In the genomic region with DNA sequence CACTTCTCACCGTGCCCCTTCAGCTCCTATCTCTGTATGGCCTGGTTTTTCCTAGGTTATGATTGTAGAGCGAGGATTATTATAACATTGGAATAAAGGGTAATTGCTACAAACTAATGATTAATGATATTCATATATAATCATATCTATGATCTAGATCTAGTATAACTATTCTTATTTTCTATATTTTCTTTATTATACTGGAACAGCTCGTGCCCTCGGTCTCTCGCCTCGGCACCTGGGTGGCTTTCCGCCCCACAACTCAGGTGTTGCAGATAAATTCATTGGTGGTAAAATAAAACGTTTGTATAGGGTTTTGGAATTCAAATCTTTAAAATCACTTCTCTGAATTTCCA, we compare ENCODE assay signal across 8 cellular contexts. TPM values are rescaled to one million over a fixed set of nuclear protein-coding genes. Genes with fewer than 3 reads are reported as not detected.
DNase-seq lines count a peak whose midpoint lies in the region; ATAC-seq, FAIRE-seq and TF ChIP-seq lines count a peak whose summit lies in the region.
"Not testable (repeated sequence)": the region's sequence is repeated elsewhere in the genome, so short reads cannot be mapped to it uniquely, and the experiment has no call there.

No MANE protein-coding gene starts in this region.

- H3K9ac ChIP-seq in Karpas-422 (ENCODE audit: low read length): not testable (repeated sequence)
- H3K9ac ChIP-seq in liver (ENCODE audit: low read depth in 1 of 2, low read length in 2 of 2): peak overlapping the region; percentile 24 to 51

- TF ChIP-seq RAD21 in liver (IDR thresholded peaks at IDR 0.05): not testable (repeated sequence)

- not testable (repeated sequence) for H3K27me3 Mint-ChIP-seq in CD4-positive, CD25-positive, alpha-beta regulatory T cell; activated naive CD8-positive, alpha-beta T cell treated with anti-CD3 and anti-CD28 coated beads, Interleukin-2, amount 10 ng/mL, durations not matched to agents 7 days and 5 days

- ATAC-seq in CD4-positive, CD25-positive, alpha-beta regulatory T cell (ENCODE audit: low read depth in 2 of 2); activated naive CD8-positive, alpha-beta T cell treated with anti-CD3 and anti-CD28 coated beads, Interleukin-2, amount 10 ng/mL, durations not matched to agents 7 days and 5 days (ENCODE audit: low read depth); pancreas: not testable (repeated sequence)

- H3K9me3 ChIP-seq in CD4-positive, CD25-positive, alpha-beta regulatory T cell (ENCODE audit: control insufficient read depth in 2 of 2, low read length in 2 of 2); Karpas-422 (ENCODE audit: low read length); effector memory CD4-positive, alpha-beta T cell (ENCODE audit: control insufficient read depth, low read length); liver (ENCODE audit: control insufficient read depth in 4 of 4, low read length in 3 of 4); pancreas; testis: not testable (repeated sequence)

- not testable (repeated sequence) for H4K20me1 ChIP-seq in Karpas-422 (ENCODE audit: insufficient read depth, low read depth, low read length)

- peak overlapping the region; percentile 89 for H3K4me3 ChIP-seq in CD4-positive, CD25-positive, alpha-beta regulatory T cell (ENCODE audit: low read depth, low read length)
- H3K4me3 ChIP-seq in Karpas-422 (ENCODE audit: low read length) (peak overlapping the region; percentile 72; the same call in 1 of the 2 replicates), WI38 (ENCODE audit: low read depth, low read length) (peak overlapping the region; percentile 64), liver (ENCODE audit: low read depth in 1 of 3, low read length in 3 of 3) (peak overlapping the region; percentile 38 to 52 (median 50)), pancreas (peak overlapping the region in 3 of 4 donors; percentile 40 to 67 (median 50)), testis (peak overlapping the region in 1 of 2 donors; percentile 52)
- peak overlapping the region; percentile 51 for H3K4me3 ChIP-seq in effector memory CD4-positive, alpha-beta T cell (ENCODE audit: insufficient read depth, low read depth, low read length, poor library complexity, severe bottlenecking)

- H3K79me2 ChIP-seq in Karpas-422 (ENCODE audit: low read length): not testable (repeated sequence)

- not testable (repeated sequence) for DNase-seq in CD4-positive, CD25-positive, alpha-beta regulatory T cell; Karpas-422; activated naive CD8-positive, alpha-beta T cell treated with anti-CD3 and anti-CD28 coated beads, Interleukin-2, amount 10 ng/mL, durations not matched to agents 7 days and 5 days; effector memory CD4-positive, alpha-beta T cell; pancreas; testis

- intact Hi-C loops in pancreas (cut with DNase I); testis (cut with DNase I; ENCODE audit: low total_unique reads): not testable (repeated sequence)

- not testable (repeated sequence) for TF ChIP-seq CTCF in WI38 (IDR thresholded peaks at IDR 0.05; ENCODE audit: low read depth, low read length); liver (IDR thresholded peaks at IDR 0.05; ENCODE audit: low read depth, low read length, missing input control); pancreas (IDR thresholded peaks at IDR 0.05); testis (IDR thresholded peaks at IDR 0.05)

- 54% methylated on average over 8 of the region's 8 CpGs for WGBS in liver
- 44 to 46% methylated on average over 8 of the region's 8 CpGs for WGBS in pancreas, 2 donors
- WGBS in testis, 2 donors: 33 to 43% methylated on average over 8 of the region's 8 CpGs

- H3K4me2 ChIP-seq in Karpas-422 (ENCODE audit: low read depth, low read length, poor library complexity, severe bottlenecking): peak overlapping the region; percentile 72

- H3K4me3 Mint-ChIP-seq in CD4-positive, CD25-positive, alpha-beta regulatory T cell: peak overlapping the region; percentile 90 to 99 (median 94)
- peak overlapping the region; percentile 95 for H3K4me3 Mint-ChIP-seq in activated naive CD8-positive, alpha-beta T cell treated with anti-CD3 and anti-CD28 coated beads, Interleukin-2, amount 10 ng/mL, durations not matched to agents 7 days and 5 days

- peak overlapping the region; percentile 94 for H3K27ac ChIP-seq in CD4-positive, CD25-positive, alpha-beta regulatory T cell (ENCODE audit: insufficient read depth, low read length, poor library complexity, severe bottlenecking)
- not testable (repeated sequence) for H3K27ac ChIP-seq in Karpas-422 (ENCODE audit: low read length)
- peak overlapping the region; percentile 91 for H3K27ac ChIP-seq in effector memory CD4-positive, alpha-beta T cell (ENCODE audit: insufficient read depth, low read length, poor library complexity, severe bottlenecking)
- H3K27ac ChIP-seq in liver (ENCODE audit: low read depth in 1 of 2, low read length in 2 of 2): peak overlapping the region; percentile 77 to 78
- H3K27ac ChIP-seq in pancreas: peak overlapping the region in 2 of 4 donors; percentile 82 to 83
- H3K27ac ChIP-seq in testis: peak overlapping the region; percentile 71 to 78

- H3K9me3 Mint-ChIP-seq in CD4-positive, CD25-positive, alpha-beta regulatory T cell; activated naive CD8-positive, alpha-beta T cell treated with anti-CD3 and anti-CD28 coated beads, Interleukin-2, amount 10 ng/mL, durations not matched to agents 7 days and 5 days: not testable (repeated sequence)

- H3K27me3 ChIP-seq in CD4-positive, CD25-positive, alpha-beta regulatory T cell (ENCODE audit: control insufficient read depth, insufficient read depth, low read length); Karpas-422 (ENCODE audit: low read length); effector memory CD4-positive, alpha-beta T cell (replicated peaks; ENCODE audit: control insufficient read depth, insufficient read depth, low read length, poor library complexity, severe bottlenecking); liver (ENCODE audit: control insufficient read depth in 4 of 4, insufficient read depth in 4 of 4, low read length in 3 of 4); pancreas; testis: not testable (repeated sequence)

- H3K4me1 ChIP-seq in CD4-positive, CD25-positive, alpha-beta regulatory T cell (ENCODE audit: control insufficient read depth, insufficient read depth, low read length, poor library complexity, severe bottlenecking): peaks cover 37% of the 10 kb centered on the region
- H3K4me1 ChIP-seq in Karpas-422 (ENCODE audit: low read length): peaks cover 27% of the 10 kb centered on the region
- H3K4me1 ChIP-seq in effector memory CD4-positive, alpha-beta T cell (ENCODE audit: control insufficient read depth, insufficient read depth, low read length, poor library complexity, severe bottlenecking): peaks cover 26% of the 10 kb centered on the region
- not testable (repeated sequence) for H3K4me1 ChIP-seq in liver (ENCODE audit: control insufficient read depth in 4 of 4, insufficient read depth in 4 of 4, low read length in 3 of 4); pancreas; testis

- H3K4me1 Mint-ChIP-seq in CD4-positive, CD25-positive, alpha-beta regulatory T cell: peaks cover 9 to 42% (median 26%) of the 10 kb centered on the region in 4 donors
- peaks cover 31% of the 10 kb centered on the region for H3K4me1 Mint-ChIP-seq in activated naive CD8-positive, alpha-beta T cell treated with anti-CD3 and anti-CD28 coated beads, Interleukin-2, amount 10 ng/mL, durations not matched to agents 7 days and 5 days

- FAIRE-seq in pancreas (lab: Jason Lieb, UNC): not testable (repeated sequence)

- H3K9me2 ChIP-seq in Karpas-422 (replicated peaks; ENCODE audit: insufficient read depth, low read length): not testable (repeated sequence)

- not testable (repeated sequence) for H3K36me3 ChIP-seq in CD4-positive, CD25-positive, alpha-beta regulatory T cell (ENCODE audit: control insufficient read depth, insufficient read depth, low read length); Karpas-422 (ENCODE audit: insufficient read depth, low read length); effector memory CD4-positive, alpha-beta T cell (ENCODE audit: control insufficient read depth, insufficient read depth, low read length); liver (ENCODE audit: control insufficient read depth in 4 of 4, insufficient read depth in 3 of 4, low read depth in 1 of 4, low read length in 3 of 4); pancreas; testis (ENCODE audit: low read depth, missing control alignments)

- peak overlapping the region; percentile 97 to 99 (median 99) for H3K27ac Mint-ChIP-seq in CD4-positive, CD25-positive, alpha-beta regulatory T cell
- peak overlapping the region; percentile 100 for H3K27ac Mint-ChIP-seq in activated naive CD8-positive, alpha-beta T cell treated with anti-CD3 and anti-CD28 coated beads, Interleukin-2, amount 10 ng/mL, durations not matched to agents 7 days and 5 days

- H3K36me3 Mint-ChIP-seq in CD4-positive, CD25-positive, alpha-beta regulatory T cell; activated naive CD8-positive, alpha-beta T cell treated with anti-CD3 and anti-CD28 coated beads, Interleukin-2, amount 10 ng/mL, durations not matched to agents 7 days and 5 days: not testable (repeated sequence)

- POLR2A ChIA-PET in activated naive CD8-positive, alpha-beta T cell treated with anti-CD3 and anti-CD28 coated beads, Interleukin-2, amount 10 ng/mL, durations not matched to agents 7 days and 5 days (lab: Charles Lee): interaction anchor here (0.7 to 5.1 kb wide), 5 partner anchors 10 to 57 kb away, joined by 3 to 27 read pairs (median 4); no protein-coding TSS in a partner anchor

- not testable (repeated sequence) for TF ChIP-seq POLR2A in testis (IDR thresholded peaks at IDR 0.05)

- H2AFZ ChIP-seq in Karpas-422 (ENCODE audit: low read length): not testable (repeated sequence)

RNA-seq across cellular contexts. Expression of a gene that starts 4.6 kb away (rescaled TPM):
- 179 TPM for total RNA-seq in CD4-positive, CD25-positive, alpha-beta regulatory T cell
- 100 to 1,000 TPM in 1 of 4 donors, 10 to 100 TPM in 3; 85.9 to 107 (median 91.7) TPM for polyA plus RNA-seq in CD4-positive, CD25-positive, alpha-beta regulatory T cell
- total RNA-seq in Karpas-422 (2014; rRNA removed; shearing (Covaris generic); ENCODE audit: low replicate concordance): 72.3 and 137 TPM in 2 replicates
- total RNA-seq in activated naive CD8-positive, alpha-beta T cell treated with anti-CD3 and anti-CD28 coated beads, Interleukin-2, amount 10 ng/mL, durations not matched to agents 7 days and 5 days: 100 to 1,000 TPM; 249 to 255 TPM
- total RNA-seq in liver (10 to 100 TPM; 30.9 to 36.3 TPM), pancreas (10 to 100 TPM in 5 of 6 donors, 1 to 10 TPM in 1; 8.6 to 26.0 (median 15.1) TPM), testis (10 to 100 TPM; 45.4 to 68.4 TPM)
- polyA plus RNA-seq in liver (10 to 100 TPM in 1 of 2 donors, 1 to 10 TPM in 1; 9.4 to 13.8 TPM), pancreas (10 to 100 TPM; 19.4 to 19.8 TPM), testis (ENCODE audit: insufficient read depth, low read depth, low replicate concordance) (53.9 TPM)

RNA-seq across cellular contexts. Expression of a gene that starts 9.5 kb away (rescaled TPM):
- total RNA-seq in CD4-positive, CD25-positive, alpha-beta regulatory T cell: not detected
- not detected for polyA plus RNA-seq in CD4-positive, CD25-positive, alpha-beta regulatory T cell
- total RNA-seq in Karpas-422 (2014; rRNA removed; shearing (Covaris generic); ENCODE audit: low replicate concordance): not detected in 2 replicates
- total RNA-seq in activated naive CD8-positive, alpha-beta T cell treated with anti-CD3 and anti-CD28 coated beads, Interleukin-2, amount 10 ng/mL, durations not matched to agents 7 days and 5 days: under 1 TPM in 1 of 2 experiments, not detected in 1; 0.39 TPM
- total RNA-seq in liver (1 to 10 TPM in 1 of 2 donors, under 1 TPM in 1; 0.08 to 1.1 TPM), pancreas (1 to 10 TPM in 3 of 6 donors, under 1 TPM in 3; 0.16 to 2.0 (median 0.94) TPM), testis (1 to 10 TPM; 2.4 to 3.9 TPM)
- polyA plus RNA-seq in liver (under 1 TPM; 0.07 TPM), pancreas (under 1 TPM; 0.30 to 0.70 TPM), testis (ENCODE audit: insufficient read depth, low read depth, low replicate concordance) (0.22 TPM)
